1 cellular context compared by ENCODE assay signal in the genomic region with DNA sequence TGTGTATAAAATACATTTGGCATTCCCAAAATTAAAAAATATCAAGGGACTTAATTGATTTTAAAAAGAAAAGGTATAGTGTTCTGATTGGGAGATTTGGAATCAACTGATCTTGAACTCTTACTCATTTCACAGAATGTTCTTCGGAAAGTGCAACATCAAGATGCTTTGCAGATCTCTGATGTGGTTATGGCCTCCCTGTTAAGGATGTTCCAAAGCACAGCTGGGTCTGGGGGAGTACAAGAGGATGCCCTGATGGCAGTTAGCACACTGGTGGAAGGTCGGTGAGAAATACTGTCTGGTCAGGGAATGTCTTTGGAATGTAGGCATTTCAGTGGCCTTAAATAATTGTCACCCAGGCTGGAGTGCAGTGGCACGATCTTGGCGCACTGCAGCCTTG.
TF ChIP-seq lines count a peak whose summit lies in the region.

No MANE protein-coding gene starts in this region.

TF ChIP-seq in K562, 482 proteins besides CTCF, POLR2A, EP300 and RAD21:
- TF ChIP-seq NELFE (IDR thresholded peaks at IDR 0.05; ENCODE audit: insufficient read depth, insufficient read length) = no peak
- no peak for TF ChIP-seq TRIM24 (IDR thresholded peaks at IDR 0.05)
- no peak for TF ChIP-seq ZC3H11A (IDR thresholded peaks at IDR 0.05; ENCODE audit: low read depth, low read length)
